Comparison of ENCODE assay signal across 24 cellular contexts in the genomic region with DNA sequence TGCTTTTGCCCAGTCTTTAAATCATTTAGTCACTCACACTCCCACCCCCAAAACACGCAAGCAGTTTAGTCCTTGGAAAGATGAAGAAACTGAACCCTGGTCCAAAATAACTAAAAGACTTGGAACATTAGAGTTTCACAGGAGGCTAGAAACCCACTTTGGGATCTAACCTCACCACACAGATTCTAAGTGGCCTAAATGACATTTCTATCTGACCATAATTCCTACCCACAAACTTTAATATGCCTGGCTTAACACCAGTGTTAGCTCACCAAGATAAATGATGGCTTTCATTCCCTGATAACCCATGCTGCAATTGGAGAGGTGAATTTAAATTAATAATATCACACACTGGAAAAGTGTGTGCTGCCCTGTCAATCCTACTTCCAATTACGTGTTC.
"Had no signal": no experiment of that assay in that cellular context is flagged by ENCODE, and none has a peak within 500 bp of the region (broad histone marks: within the 10 kb centered on the region; RNA-seq: fewer than 3 reads in every experiment).

No MANE protein-coding gene starts in this region.

- H3K9me3 ChIP-seq: MG63, SJSA1 had no signal

- H3K4me1 ChIP-seq: SJSA1 had no signal

- H3K4me3 ChIP-seq: MG63, SJSA1, SK-N-MC had no signal

- H3K27me3 ChIP-seq: MG63, SJSA1 had no signal

- H3K36me3 ChIP-seq: MG63, SJSA1 had no signal

- H3K27ac ChIP-seq: RWPE1, SJSA1, SK-N-MC had no signal

- ATAC-seq: HepG2 had no signal

- DNase-seq: IMR-90, Karpas-422, KG1, MG63, NCI-H1092, NCI-H1105 treated with DMSO at 0.1 percent for 48 hours, NCI-H1417 treated with DMSO at 0.1 percent for 48 hours, NCI-H146, NCI-H1694 treated with DMSO at 0.1 percent for 48 hours, NCI-H1930, NCI-H2081 treated with DMSO at 0.1 percent for 48 hours, NCI-H2171, NCI-H226, NCI-H446, NCI-H510A, NCI-H524 treated with DMSO at 0.1 percent for 48 hours, NCI-H69, NCI-H774, SHP77 had no signal

- FAIRE-seq: HepG2, RCC 7860 had no signal
